8 cellular contexts compared by ENCODE assay signal in genomic region chr11:81869337-81870065, GRCh38.
DNase-seq lines count a peak whose midpoint lies in the region; ATAC-seq and TF ChIP-seq lines count a peak whose summit lies in the region.

No MANE protein-coding gene starts in this region.

- in situ Hi-C loops in GM13976 (cut with MboI; ENCODE audit: low sequenced_read_pairs, unreplicated experiment) = no loop called here

- DNase-seq in GM13976 (ENCODE audit: low spot score) = peak; percentile 22
- peak; percentile 97 for DNase-seq in NOMO-1 treated with DMSO at 0.1 percent for 48 hours (lab: John Stamatoyannopoulos, UW; ENCODE audit: unreplicated experiment)
- DNase-seq in activated T-helper 1 cell treated with Interleukin-2 at 50 U/mL for 16 hours (ENCODE audit: low read depth) = peak; percentile 62
- peak; percentile 29 to 34 for DNase-seq in stimulated activated CD4-positive, alpha-beta T cell treated with anti-CD3 and anti-CD28 coated beads, Interleukin-1b, Interleukin-23, amount 100 ng/mL, for 1 hour (ENCODE audit: low read depth in 2 of 2)
- no peak for DNase-seq in cardiac septum (ENCODE audit: low spot score)
- no peak for DNase-seq in NCI-H2227 treated with DMSO at 0.1 percent for 48 hours (lab: John Stamatoyannopoulos, UW)
- DNase-seq in cerebellar nuclear complex (lab: John Stamatoyannopoulos, UW) = no peak

- intact Hi-C loops in cardiac septum (cut with DNase I) = no loop called here

- ATAC-seq in HG02678 (IDR thresholded peaks at IDR 0.05; ENCODE audit: unreplicated experiment) = peak; percentile 87

- TF ChIP-seq CTCF in GM13976 (IDR thresholded peaks at IDR 0.05; ENCODE audit: borderline replicate concordance, control extremely low read depth, extremely low read depth, insufficient read depth, missing control alignments) = no peak

Comparison
In these comparisons a context has a peak if more than half of its experiments do, and no peak if none do; other contexts are left out.
1. DNase-seq: peak in GM13976 (single experiment), NOMO-1 treated with DMSO at 0.1 percent for 48 hours (single experiment), activated T-helper 1 cell treated with Interleukin-2 at 50 U/mL for 16 hours (single experiment) and stimulated activated CD4-positive, alpha-beta T cell treated with anti-CD3 and anti-CD28 coated beads, Interleukin-1b, Interleukin-23, amount 100 ng/mL, for 1 hour (2 of 2); none in cardiac septum (single experiment), NCI-H2227 treated with DMSO at 0.1 percent for 48 hours (single experiment) and cerebellar nuclear complex (0 of 2).